Comparison of ENCODE assay signal across 20 cellular contexts in the genomic region with DNA sequence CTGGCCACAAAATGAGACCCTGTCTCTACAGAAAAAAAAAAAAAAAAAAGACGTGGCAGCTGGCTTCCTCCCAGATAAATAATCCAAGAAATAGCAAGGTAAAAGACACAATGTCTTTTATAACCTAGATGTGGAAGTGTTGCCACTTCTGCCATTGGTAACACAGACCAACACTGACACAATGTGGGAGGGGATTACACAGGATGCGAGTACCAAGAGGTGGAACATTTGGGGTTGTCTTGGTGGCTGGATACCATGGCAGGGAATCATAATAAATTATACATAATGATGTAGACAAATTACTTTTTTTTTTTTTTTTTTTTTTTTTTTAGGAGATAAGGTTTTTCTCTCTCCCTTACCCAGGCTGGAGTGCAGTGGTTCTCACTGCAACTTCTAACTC. TPM values are rescaled to one million over a fixed set of nuclear protein-coding genes. Genes with fewer than 3 reads are reported as not detected.
DNase-seq lines count a peak whose midpoint lies in the region; ATAC-seq, FAIRE-seq and TF ChIP-seq lines count a peak whose summit lies in the region.
"Had no signal": no experiment of that assay in that cellular context is flagged by ENCODE, and none has a peak within 500 bp of the region (broad histone marks: within the 10 kb centered on the region; RNA-seq: fewer than 3 reads in every experiment).

No MANE protein-coding gene starts in this region.

- H3K4me1 ChIP-seq in IMR-90 (ENCODE audit: control insufficient read depth, insufficient read depth, low read length) = peaks cover 6% of the 10 kb centered on the region
- no peaks in the 10 kb centered on the region for H3K4me1 ChIP-seq in K562 (replicated peaks in 1 of 2; ENCODE audit: control insufficient read depth in 2 of 2, insufficient read depth in 2 of 2, low read length in 2 of 2)
- H3K4me1 ChIP-seq in naive thymus-derived CD4-positive, alpha-beta T cell (ENCODE audit: control insufficient read depth in 2 of 2, insufficient read depth in 2 of 2, low read length in 2 of 2) = peaks cover 0 to 7% of the 10 kb centered on the region in 2 donors

- H2BK15ac ChIP-seq in IMR-90 (ENCODE audit: low read depth, low read length) = no peak overlapping the region

- no peaks in the 10 kb centered on the region for H4K20me1 ChIP-seq in IMR-90 (ENCODE audit: insufficient read depth, low read length)
- no peaks in the 10 kb centered on the region for H4K20me1 ChIP-seq in K562 (replicated peaks; ENCODE audit: control insufficient read depth, insufficient read depth, low read length)

- TF ChIP-seq CTCF in natural killer cell (IDR thresholded peaks at IDR 0.05) = no peak
- no peak for TF ChIP-seq CTCF in IMR-90 (conservative IDR thresholded peaks at IDR 0.05; ENCODE audit: low read depth, low read length)
- no peak for TF ChIP-seq CTCF in K562 (IDR thresholded peaks at IDR 0.05 in 2 of 3, conservative IDR thresholded peaks at IDR 0.05 in 1 of 3; ENCODE audit: insufficient read depth in 2 of 3, low read depth in 1 of 3, low read length in 3 of 3)

- H2BK20ac ChIP-seq in IMR-90 (ENCODE audit: low read depth, low read length) = no peak overlapping the region

- peak; percentile 64 to 91 (median 75) for ATAC-seq in natural killer cell
- ATAC-seq in natural killer cell treated with Interleukin-12 subunit alpha and Interleukin-12 subunit beta and Interleukin-15 and Interleukin-18, amount 100 ng/mL, for 72 hours = no peak
- no peak for ATAC-seq in IMR-90 (ENCODE audit: low read depth)
- ATAC-seq in K562 = peak; percentile 22; the same call in 2 of the 3 replicates
- peak; percentile 36 for ATAC-seq in naive thymus-derived CD4-positive, alpha-beta T cell
- no peak for ATAC-seq in HG02610 (IDR thresholded peaks at IDR 0.05; ENCODE audit: unreplicated experiment)
- no peak for ATAC-seq in T-cell (replicated peaks in 1 of 4)

- H2BK5ac ChIP-seq in IMR-90 (ENCODE audit: low read depth, low read length, poor library complexity, severe bottlenecking) = no peak overlapping the region

- H3K9me1 ChIP-seq in IMR-90 (ENCODE audit: insufficient read depth, low read length) = no peaks in the 10 kb centered on the region; the same call in 1 of the 2 replicates
- H3K9me1 ChIP-seq in K562 (ENCODE audit: control insufficient read depth, insufficient read depth, low read length) = no peaks in the 10 kb centered on the region

- H3K36me3 Mint-ChIP-seq in natural killer cell (no peaks in the 10 kb centered on the region), T-cell (peaks cover 24% of the 10 kb centered on the region)
- H3K36me3 Mint-ChIP-seq in natural killer cell treated with Interleukin-12 subunit alpha and Interleukin-12 subunit beta and Interleukin-15 and Interleukin-18, amount 100 ng/mL, for 72 hours = no peaks in the 10 kb centered on the region
- H3K36me3 Mint-ChIP-seq in naive thymus-derived CD4-positive, alpha-beta T cell = peaks cover 0 to 16% (median 11%) of the 10 kb centered on the region in 5 donors

- BruUV-seq in IMR-90 (replicated peaks; lab: Mats Ljungman, UMichigan) = no TSS peak
- no TSS peak for BruUV-seq in K562 (replicated peaks; lab: Mats Ljungman, UMichigan)

- peaks cover 23 to 49% of the 10 kb centered on the region in 2 experiments; a peak in 3 of 4 replicates for H3K79me1 ChIP-seq in IMR-90 (ENCODE audit: low read depth in 1 of 2, low read length in 2 of 2)

- no peak overlapping the region for H4K91ac ChIP-seq in IMR-90 (ENCODE audit: insufficient read depth, low read depth, low read length)

- H3K9me3 Mint-ChIP-seq in natural killer cell (no peaks in the 10 kb centered on the region), T-cell (no peaks in the 10 kb centered on the region)
- H3K9me3 Mint-ChIP-seq in natural killer cell treated with Interleukin-12 subunit alpha and Interleukin-12 subunit beta and Interleukin-15 and Interleukin-18, amount 100 ng/mL, for 72 hours = no peaks in the 10 kb centered on the region
- peaks cover 0 to 1% (median 0%) of the 10 kb centered on the region in 11 donors for H3K9me3 Mint-ChIP-seq in naive thymus-derived CD4-positive, alpha-beta T cell
- H3K9me3 Mint-ChIP-seq: CD4-positive, alpha-beta memory T cell had no signal

- no peak overlapping the region for H3K4me3 ChIP-seq in IMR-90 (ENCODE audit: insufficient read depth, low read depth, low read length)
- H3K4me3 ChIP-seq in K562 = no peak overlapping the region
- H3K4me3 ChIP-seq in naive thymus-derived CD4-positive, alpha-beta T cell (ENCODE audit: low read length) = no peak overlapping the region
- H3K4me3 ChIP-seq: GM23248 had no signal

- H2AK9ac ChIP-seq in IMR-90 (replicated peaks; ENCODE audit: low read depth, low read length, poor library complexity) = no peak overlapping the region

- POLR2A ChIA-PET in IMR-90 (lab: Charles Lee; ENCODE audit: unreplicated experiment) = no interaction called here
- POLR2A ChIA-PET in K562 (lab: Yijun Ruan, JAX) = no interaction called here
- POLR2A ChIA-PET in naive thymus-derived CD4-positive, alpha-beta T cell (lab: Charles Lee) = interaction anchor here (0.6 kb wide), 1 partner anchor 61 kb away, joined by 3 read pairs; no protein-coding TSS in a partner anchor
- POLR2A ChIA-PET in T-cell (lab: Charles Lee) = interaction anchor here in 1 of 2 donors (0.5 kb wide), 1 partner anchor 63 kb away, joined by 6 read pairs; no protein-coding TSS in a partner anchor

- H4K5ac ChIP-seq in IMR-90 (ENCODE audit: low read depth, low read length) = no peak overlapping the region

- H2BK120ac ChIP-seq in IMR-90 (ENCODE audit: low read depth, low read length) = no peak overlapping the region

- no peak for FAIRE-seq in K562 (lab: Jason Lieb, UNC)
- FAIRE-seq: G401.6, GM12892, GM19239, H1 had no signal

- H3K4ac ChIP-seq in IMR-90 (ENCODE audit: low read depth, low read length) = no peak overlapping the region

- in situ Hi-C loops in IMR-90 (cut with MboI; ENCODE audit: low sequenced_read_pairs) = no loop called here
- in situ Hi-C loops in K562 (cut with MboI) = no loop called here

- H2AFZ ChIP-seq in IMR-90 (replicated peaks; ENCODE audit: low read length, poor library complexity) = no peak overlapping the region
- no peak overlapping the region for H2AFZ ChIP-seq in K562 (ENCODE audit: low read depth, low read length)
- H2AFZ ChIP-seq: GM23248 had no signal

- dilution Hi-C loops in IMR-90 (cut with HindIII; ENCODE audit: low sequenced_read_pairs, unreplicated experiment) = no loop called here

- intact Hi-C loops in natural killer cell (cut with micrococcal nuclease) = no loop called here
- intact Hi-C loops in IMR-90 (cut with micrococcal nuclease) = no loop called here
- intact Hi-C loops in K562 (cut with micrococcal nuclease) = no loop called here
- intact Hi-C loops in naive thymus-derived CD4-positive, alpha-beta T cell (cut with micrococcal nuclease) = no loop called here

- H3K4me2 ChIP-seq in IMR-90 (ENCODE audit: low read depth, low read length) (no peak overlapping the region), K562 (ENCODE audit: insufficient read depth, low read length) (no peak overlapping the region)

- H3K27ac ChIP-seq in IMR-90 (ENCODE audit: insufficient read depth, low read length) (no peak overlapping the region), K562 (ENCODE audit: extremely low read depth, low read depth, low read length) (no peak overlapping the region)
- H3K27ac ChIP-seq in naive thymus-derived CD4-positive, alpha-beta T cell (ENCODE audit: low read depth, low read length) = no peak overlapping the region
- H3K27ac ChIP-seq: GM23248 had no signal

- H2AK5ac ChIP-seq in IMR-90 (ENCODE audit: low read depth, low read length) = no peak overlapping the region

- H3K9me3 ChIP-seq in IMR-90 (ENCODE audit: control insufficient read depth, insufficient read depth, low read length) = 0 out of 2 replicates have a peak, but pooled peaks cover 4% of the 10 kb centered on the region
- no peaks in the 10 kb centered on the region for H3K9me3 ChIP-seq in K562 (replicated peaks; ENCODE audit: control insufficient read depth, insufficient read depth, low read depth, low read length)
- H3K9me3 ChIP-seq in naive thymus-derived CD4-positive, alpha-beta T cell (ENCODE audit: control insufficient read depth in 2 of 3, low read length in 3 of 3) = no peaks in the 10 kb centered on the region

- WGBS in IMR-90 (ENCODE audit: extremely low coverage in 2 of 2, insufficient read length in 1 of 2), 2 experiments = no CpG with 5 or more reads among the region's 2 CpGs
- 35% methylated on average over 2 of the region's 2 CpGs for WGBS in K562 (ENCODE audit: insufficient coverage, low coverage, missing lambda C conversion rate)

- H3K4me3 Mint-ChIP-seq in natural killer cell (no peak overlapping the region), T-cell (no peak overlapping the region)
- H3K4me3 Mint-ChIP-seq in natural killer cell treated with Interleukin-12 subunit alpha and Interleukin-12 subunit beta and Interleukin-15 and Interleukin-18, amount 100 ng/mL, for 72 hours = no peak overlapping the region
- H3K4me3 Mint-ChIP-seq in naive thymus-derived CD4-positive, alpha-beta T cell = no peak overlapping the region
- H3K4me3 Mint-ChIP-seq: CD4-positive, alpha-beta memory T cell had no signal

- H3K27ac Mint-ChIP-seq in natural killer cell (no peak overlapping the region), T-cell (no peak overlapping the region)
- H3K27ac Mint-ChIP-seq in natural killer cell treated with Interleukin-12 subunit alpha and Interleukin-12 subunit beta and Interleukin-15 and Interleukin-18, amount 100 ng/mL, for 72 hours = no peak overlapping the region
- H3K27ac Mint-ChIP-seq in naive thymus-derived CD4-positive, alpha-beta T cell = no peak overlapping the region
- H3K27ac Mint-ChIP-seq: CD4-positive, alpha-beta memory T cell had no signal

- TF ChIP-seq POLR2A in IMR-90 (IDR thresholded peaks at IDR 0.05; ENCODE audit: low read depth, low read length) (no peak), K562 (conservative IDR thresholded peaks at IDR 0.05) (no peak)

- H3K9ac ChIP-seq in IMR-90 (ENCODE audit: low read depth, low read length) = no peak overlapping the region
- no peak overlapping the region for H3K9ac ChIP-seq in K562 (ENCODE audit: insufficient read depth in 1 of 2, low read depth in 2 of 2, low read length in 2 of 2)
- H3K9ac ChIP-seq: GM23248 had no signal

- H3K56ac ChIP-seq in IMR-90 (ENCODE audit: extremely low read depth, insufficient read depth, low read length) = no peak overlapping the region

- no peak overlapping the region for H4K8ac ChIP-seq in IMR-90 (ENCODE audit: low read depth in 2 of 2, low read length in 2 of 2)

- H3K4me1 Mint-ChIP-seq in natural killer cell (peaks cover 0 to 4% of the 10 kb centered on the region in 2 donors), T-cell (peaks cover 7 to 13% (median 11%) of the 10 kb centered on the region in 3 donors)
- no peaks in the 10 kb centered on the region for H3K4me1 Mint-ChIP-seq in natural killer cell treated with Interleukin-12 subunit alpha and Interleukin-12 subunit beta and Interleukin-15 and Interleukin-18, amount 100 ng/mL, for 72 hours (ENCODE audit: low read depth in 2 of 2)
- peaks cover 0 to 18% (median 10%) of the 10 kb centered on the region in 7 donors for H3K4me1 Mint-ChIP-seq in naive thymus-derived CD4-positive, alpha-beta T cell

- CTCF ChIA-PET in IMR-90 (lab: Yijun Ruan, JAX) = interaction anchor here (0.6 to 0.7 kb wide), 2 partner anchors 57 to 63 kb away, joined by 3 to 5 read pairs; no protein-coding TSS in a partner anchor
- CTCF ChIA-PET in K562 (lab: Yijun Ruan, JAX; ENCODE audit: low intra/inter-chr PET ratio) = no interaction called here
- CTCF ChIA-PET in naive thymus-derived CD4-positive, alpha-beta T cell (lab: Charles Lee) = no interaction called here
- CTCF ChIA-PET in T-cell (lab: Charles Lee) = no interaction called here

- DNase-seq in natural killer cell (no peak), IMR-90 (no peak), K562 (ENCODE audit: extremely low read depth in 1 of 4, low spot score in 3 of 4) (no peak), T-cell (no peak)
- no peak for DNase-seq in natural killer cell treated with Interleukin-12 subunit alpha and Interleukin-12 subunit beta and Interleukin-15 and Interleukin-18, amount 100 ng/mL, for 72 hours (ENCODE audit: low spot score)
- DNase-seq in naive thymus-derived CD4-positive, alpha-beta T cell = no peak
- DNase-seq: C1 segment of cervical spinal cord; Calu3; CD4-positive, alpha-beta memory T cell; COR-L47; DMS53; DMS79 treated with DMSO at 0.1 percent for 48 hours; GM23248; H7; HCEC 1CT had no signal

- H3K27me3 ChIP-seq in IMR-90 (ENCODE audit: control insufficient read depth, insufficient read depth, low read length) (no peaks in the 10 kb centered on the region), K562 (ENCODE audit: control insufficient read depth in 2 of 2, insufficient read depth in 2 of 2, low read length in 2 of 2) (no peaks in the 10 kb centered on the region)
- no peaks in the 10 kb centered on the region for H3K27me3 ChIP-seq in naive thymus-derived CD4-positive, alpha-beta T cell (ENCODE audit: control insufficient read depth in 2 of 2, insufficient read depth in 2 of 2, low read length in 2 of 2)

- H3K18ac ChIP-seq in IMR-90 (ENCODE audit: low read depth, low read length) = no peak overlapping the region

- H3K79me2 ChIP-seq in K562 (ENCODE audit: control insufficient read depth, insufficient read depth, low read length) = no peaks in the 10 kb centered on the region

- TF ChIP-seq RAD21 in IMR-90 (IDR thresholded peaks at IDR 0.05; ENCODE audit: low read length) (no peak), K562 (CRISPR knock-in tag; conservative IDR thresholded peaks at IDR 0.05 in 1 of 2, IDR thresholded peaks at IDR 0.05 in 1 of 2) (no peak)

- H3K23ac ChIP-seq in IMR-90 (ENCODE audit: low read depth, low read length) = no peak overlapping the region

- TF ChIP-seq EP300 in K562 (IDR thresholded peaks at IDR 0.05; ENCODE audit: low read length) = no peak

- H3K27me3 Mint-ChIP-seq in natural killer cell (ENCODE audit: low read depth in 2 of 2) = peaks cover 0 to 6% of the 10 kb centered on the region in 2 donors
- H3K27me3 Mint-ChIP-seq in natural killer cell treated with Interleukin-12 subunit alpha and Interleukin-12 subunit beta and Interleukin-15 and Interleukin-18, amount 100 ng/mL, for 72 hours = peaks cover 3 to 7% of the 10 kb centered on the region in 2 donors
- peaks cover 8 to 21% (median 13%) of the 10 kb centered on the region in 5 donors for H3K27me3 Mint-ChIP-seq in naive thymus-derived CD4-positive, alpha-beta T cell
- H3K27me3 Mint-ChIP-seq in T-cell = peaks cover 11 to 13% of the 10 kb centered on the region in 2 donors

- H3K36me3 ChIP-seq in IMR-90 (ENCODE audit: control insufficient read depth, insufficient read depth, low read length) (peaks cover 4% of the 10 kb centered on the region; the same call in 1 of the 2 replicates), K562 (ENCODE audit: control insufficient read depth, insufficient read depth, low read length) (no peaks in the 10 kb centered on the region)
- H3K36me3 ChIP-seq in naive thymus-derived CD4-positive, alpha-beta T cell (ENCODE audit: control insufficient read depth in 2 of 3, insufficient read depth in 3 of 3, low read length in 3 of 3) = no peaks in the 10 kb centered on the region

- 0 out of 2 replicates have a peak overlapping the region, but pooled peaks have one; percentile 12 for H3K14ac ChIP-seq in IMR-90 (replicated peaks; ENCODE audit: low read depth, low read length)

RNA-seq across cellular contexts. Expression of gene NEXN, which starts 6.0 kb away (rescaled TPM):
- total RNA-seq in natural killer cell (1 to 10 TPM in 2 of 3 donors, under 1 TPM in 1; 0.85 to 1.4 (median 1.1) TPM), IMR-90 (2012; rRNA removed) (5.2 and 10.3 TPM in 2 replicates), K562 (2014; rRNA removed) (0.95 and 1.4 TPM in 2 replicates), K562 (2014; rRNA removed; fragmentation: Illumina TruSeq; extraction: Trizol) (0.76 and 1.2 TPM in 2 replicates), K562 (2015; rRNA removed; fragmentation: Illumina TruSeq; extraction: Trizol) (0.98 and 1.2 TPM in 2 replicates), K562 (2021) (0.60 and 0.92 TPM in 2 replicates), T-cell (under 1 TPM; 0.26 to 0.50 (median 0.35) TPM)
- not detected for total RNA-seq in natural killer cell treated with Interleukin-12 subunit alpha and Interleukin-12 subunit beta and Interleukin-15 and Interleukin-18, amount 100 ng/mL, for 72 hours
- polyA plus RNA-seq in IMR-90 (2012; rRNA removed) (13.4 and 16.1 TPM in 2 replicates), K562 (2011; rRNA removed) (0.07 and 0.18 TPM in 2 replicates), K562 (2014; fragmentation: Illumina TruSeq; extraction: Trizol) (1.2 and 1.8 TPM in 2 replicates), K562 (2014; fragmentation: Nextera tagmentation; extraction: Ambion mirVana) (under 1 TPM; 0.46 to 0.51 TPM), K562 (2014; rRNA removed) (0.86 and 0.97 TPM in 2 replicates)
- polyA plus RNA-seq in IMR-90 (2012; cell fraction: cytosol; rRNA removed) = 1.9 and 2.5 TPM in 2 replicates
- 2.7 and 27.0 TPM in 2 replicates for polyA plus RNA-seq in IMR-90 (2012; cell fraction: nucleus; rRNA removed; ENCODE audit: low replicate concordance)
- total RNA-seq in K562 (2011; cell fraction: chromatin; rRNA removed; ENCODE audit: low replicate concordance) = 1.1 TPM in 1 of 2 replicates, not detected in the other
- total RNA-seq in K562 (2011; cell fraction: nucleolus; rRNA removed) = 0.17 TPM in 1 of 2 replicates, not detected in the other
- 0.29 and 1.1 TPM in 2 replicates for total RNA-seq in K562 (2011; cell fraction: nucleoplasm; rRNA removed)
- 0.03 and 0.09 TPM in 2 replicates for polyA plus RNA-seq in K562 (2011; cell fraction: cytosol; rRNA removed)
- polyA plus RNA-seq in K562 (2011; cell fraction: nucleus; rRNA removed) = 0.06 TPM in 1 of 2 replicates, not detected in the other
- polyA plus RNA-seq in K562 (2012) = 0.55 and 1.3 TPM in 2 replicates
- 0.09 and 0.63 TPM in 2 replicates for polyA minus RNA-seq in K562 (2011; rRNA and poly(A)+ RNA removed)
- polyA minus RNA-seq in K562 (2011; cell fraction: cytosol; rRNA and poly(A)+ RNA removed) = not detected in 2 replicates
- polyA minus RNA-seq in K562 (2011; cell fraction: nucleus; rRNA and poly(A)+ RNA removed) = 0.27 and 0.33 TPM in 2 replicates
- 1 to 10 TPM in 2 of 5 experiments, under 1 TPM in 3; 0.48 to 2.6 (median 0.78) TPM for total RNA-seq in naive thymus-derived CD4-positive, alpha-beta T cell
- polyA plus RNA-seq in naive thymus-derived CD4-positive, alpha-beta T cell = 1 to 10 TPM in 1 of 2 donors, under 1 TPM in 1; 0.33 to 1.4 TPM

Comparison
In these comparisons a context has a peak if more than half of its experiments do, and no peak if none do; other contexts are left out.
1. ATAC-seq: peak in natural killer cell (3 of 3), K562 (single experiment) and naive thymus-derived CD4-positive, alpha-beta T cell (single experiment); none in natural killer cell treated with Interleukin-12 subunit alpha and Interleukin-12 subunit beta and Interleukin-15 and Interleukin-18, amount 100 ng/mL, for 72 hours (0 of 2), IMR-90 (single experiment), HG02610 (single experiment) and T-cell (0 of 4).